Comparison of ENCODE assay signal across 20 cellular contexts in the genomic region with DNA sequence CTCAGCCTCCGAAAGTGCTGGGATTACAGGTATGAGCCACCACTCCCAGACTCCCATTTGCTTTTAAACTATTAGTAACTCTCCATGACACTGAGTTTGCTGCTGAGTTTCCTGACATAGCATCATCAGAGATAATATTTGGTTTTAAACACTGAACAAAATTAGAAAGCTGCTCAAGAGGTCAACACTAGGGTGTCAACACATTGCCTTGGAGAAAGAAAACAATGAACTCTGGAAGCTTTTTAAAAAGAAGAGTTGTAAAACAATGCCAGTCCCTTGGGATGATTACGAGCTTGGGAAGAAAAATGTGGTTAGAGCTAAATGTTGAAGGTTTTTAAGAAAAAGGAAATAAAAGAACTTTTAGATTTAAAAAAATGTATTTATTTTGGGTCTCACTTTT.
DNase-seq lines count a peak whose midpoint lies in the region; ATAC-seq, FAIRE-seq and TF ChIP-seq lines count a peak whose summit lies in the region.
"Had no signal": no experiment of that assay in that cellular context is flagged by ENCODE, and none has a peak within 500 bp of the region (broad histone marks: within the 10 kb centered on the region; RNA-seq: fewer than 3 reads in every experiment).

No MANE protein-coding gene starts in this region.

- H3K4me3 Mint-ChIP-seq in neural progenitor cell (no peak overlapping the region), GM23338 (no peak overlapping the region)
- H3K4me3 Mint-ChIP-seq: B cell; CD8-positive, alpha-beta memory T cell; H9 had no signal

- H3K27ac Mint-ChIP-seq in neural progenitor cell (no peak overlapping the region), GM23338 (no peak overlapping the region)
- H3K27ac Mint-ChIP-seq: B cell, H9 had no signal

- H3K9ac ChIP-seq in neural progenitor cell: no peak overlapping the region
- H3K9ac ChIP-seq: BLaER1 treated with 17β-estradiol and CSF1 and Interleukin-3, amounts not matched to agents 10 nM and 100 nM had no signal

- H3K4me2 ChIP-seq in neural progenitor cell (no peak overlapping the region), GM23338 (no peak overlapping the region)
- H3K4me2 ChIP-seq: BLaER1 treated with 17β-estradiol and CSF1 and Interleukin-3, amounts not matched to agents 10 nM and 100 nM had no signal

- 48 to 69% (median 50%) methylated on average over 2 of the region's 2 CpGs for WGBS in psoas muscle, 3 donors

- H3K9me3 ChIP-seq in neural progenitor cell (ENCODE audit: low read depth): no peaks in the 10 kb centered on the region
- H3K9me3 ChIP-seq in psoas muscle: no peaks in the 10 kb centered on the region

- peaks cover 5% of the 10 kb centered on the region; the same call in 1 of the 2 replicates for H3K9me2 ChIP-seq in GM23338 (ENCODE audit: insufficient read depth)

- H3K27me3 ChIP-seq in neural progenitor cell (no peaks in the 10 kb centered on the region), psoas muscle (ENCODE audit: insufficient read depth in 3 of 3, low read length in 2 of 3) (no peaks in the 10 kb centered on the region), GM23338 (ENCODE audit: insufficient read depth) (no peaks in the 10 kb centered on the region), dorsolateral prefrontal cortex (no peaks in the 10 kb centered on the region)
- H3K27me3 ChIP-seq: BLaER1 treated with 17β-estradiol and CSF1 and Interleukin-3, amounts not matched to agents 10 nM and 100 nM had no signal

- H3K27ac ChIP-seq in neural progenitor cell (peak overlapping the region; percentile 43), psoas muscle (no peak overlapping the region), GM23338 (ENCODE audit: low read depth) (no peak overlapping the region), dorsolateral prefrontal cortex (no peak overlapping the region)
- H3K27ac ChIP-seq: BLaER1 treated with 17β-estradiol and CSF1 and Interleukin-3, amounts not matched to agents 10 nM and 100 nM had no signal

- H3K27me3 Mint-ChIP-seq in neural progenitor cell (ENCODE audit: insufficient read depth, low read depth) (no peaks in the 10 kb centered on the region), GM23338 (ENCODE audit: insufficient read depth, low read depth, poor library complexity) (peaks cover 4% of the 10 kb centered on the region)
- H3K27me3 Mint-ChIP-seq: B cell; CD8-positive, alpha-beta memory T cell had no signal

- H4K20me1 ChIP-seq in neural progenitor cell (ENCODE audit: low read depth) (no peaks in the 10 kb centered on the region), GM23338 (replicated peaks; ENCODE audit: insufficient read depth) (no peaks in the 10 kb centered on the region)
- H4K20me1 ChIP-seq: BLaER1 treated with 17β-estradiol and CSF1 and Interleukin-3, amounts not matched to agents 10 nM and 100 nM had no signal

- H3K9me3 Mint-ChIP-seq in neural progenitor cell: peaks cover 12% of the 10 kb centered on the region
- H3K9me3 Mint-ChIP-seq in GM23338: peaks cover 22% of the 10 kb centered on the region
- H3K9me3 Mint-ChIP-seq: CD8-positive, alpha-beta memory T cell had no signal

- TF ChIP-seq CTCF in fibroblast of pulmonary artery (IDR thresholded peaks at IDR 0.05; ENCODE audit: low read length, missing control alignments): no peak
- TF ChIP-seq CTCF in neural progenitor cell (IDR thresholded peaks at IDR 0.05): no peak
- no peak for TF ChIP-seq CTCF in psoas muscle (IDR thresholded peaks at IDR 0.05)
- no peak for TF ChIP-seq CTCF in GM23338 (conservative IDR thresholded peaks at IDR 0.05; ENCODE audit: low read depth in 2 of 2)
- TF ChIP-seq CTCF in dorsolateral prefrontal cortex (IDR thresholded peaks at IDR 0.05 in 54 of 56, conservative IDR thresholded peaks at IDR 0.05 in 2 of 56; ENCODE audit: low read depth in 1 of 56, partially characterized antibody in 56 of 56): no peak

- peak; percentile 42 for DNase-seq in LHCN-M2 (ENCODE audit: low read depth)
- DNase-seq in fibroblast of pulmonary artery (ENCODE audit: low read depth): peak; percentile 11
- DNase-seq in neural progenitor cell (ENCODE audit: low spot score): no peak
- no peak for DNase-seq in psoas muscle
- DNase-seq in GM23338 (ENCODE audit: low spot score): no peak
- DNase-seq in dorsolateral prefrontal cortex: no peak
- no peak for DNase-seq in cerebellar cortex (ENCODE audit: low spot score)
- DNase-seq: CD8-positive, alpha-beta memory T cell; COR-L47; DMS 273 treated with DMSO at 0.1 percent for 48 hours; DMS53; DND-41; EL; H9 had no signal

- no peaks in the 10 kb centered on the region for H3K79me2 ChIP-seq in neural progenitor cell (ENCODE audit: low read depth)
- no peaks in the 10 kb centered on the region for H3K79me2 ChIP-seq in GM23338 (replicated peaks; ENCODE audit: insufficient read depth)

- H2AFZ ChIP-seq in neural progenitor cell (replicated peaks): no peak overlapping the region
- no peak overlapping the region for H2AFZ ChIP-seq in GM23338

- intact Hi-C loops in psoas muscle (cut with DNase I): no loop called here
- intact Hi-C loops in dorsolateral prefrontal cortex (cut with DNase I): no loop called here

- peaks cover 3% of the 10 kb centered on the region for H3K4me1 Mint-ChIP-seq in neural progenitor cell
- H3K4me1 Mint-ChIP-seq in GM23338: no peaks in the 10 kb centered on the region
- H3K4me1 Mint-ChIP-seq: B cell, H9 had no signal

- peaks cover 13% of the 10 kb centered on the region for H3K4me1 ChIP-seq in neural progenitor cell
- H3K4me1 ChIP-seq in psoas muscle: peaks cover 19% of the 10 kb centered on the region
- no peaks in the 10 kb centered on the region for H3K4me1 ChIP-seq in GM23338 (ENCODE audit: insufficient read depth)
- H3K4me1 ChIP-seq: BLaER1 treated with 17β-estradiol and CSF1 and Interleukin-3, amounts not matched to agents 10 nM and 100 nM had no signal

- no peak for ATAC-seq in psoas muscle
- no peak for ATAC-seq in GM23338
- ATAC-seq: GM12878, HepG2 had no signal

- H3F3A ChIP-seq in neural progenitor cell (ENCODE audit: low read depth): peaks cover 9% of the 10 kb centered on the region
- H3F3A ChIP-seq in GM23338 (replicated peaks; ENCODE audit: low read depth): no peaks in the 10 kb centered on the region

- H3K36me3 ChIP-seq in neural progenitor cell (peaks cover 3% of the 10 kb centered on the region), psoas muscle (ENCODE audit: insufficient read depth in 1 of 2, low read depth in 1 of 2) (peaks cover 4 to 39% of the 10 kb centered on the region in 2 donors), GM23338 (ENCODE audit: insufficient read depth) (0 out of 2 replicates have a peak, but pooled peaks cover 4% of the 10 kb centered on the region)

- H3K4me3 ChIP-seq in fibroblast of pulmonary artery (replicated peaks; ENCODE audit: low read depth, low read length) (no peak overlapping the region), neural progenitor cell (no peak overlapping the region), psoas muscle (no peak overlapping the region), GM23338 (no peak overlapping the region), dorsolateral prefrontal cortex (no peak overlapping the region)
- H3K4me3 ChIP-seq: BLaER1 treated with 17β-estradiol and CSF1 and Interleukin-3, amounts not matched to agents 10 nM and 100 nM; GM12878 had no signal

- peaks cover 23% of the 10 kb centered on the region for H3K36me3 Mint-ChIP-seq in neural progenitor cell
- peaks cover 14% of the 10 kb centered on the region for H3K36me3 Mint-ChIP-seq in GM23338 (ENCODE audit: low read depth)

- peak; percentile 83 for FAIRE-seq in endometrium (lab: Jason Lieb, UNC)
- FAIRE-seq: GM12878, H1, HepG2 had no signal

TF ChIP-seq in GM23338, 12 proteins besides CTCF, POLR2A, EP300 and RAD21 (continues in another document):
- TF ChIP-seq NANOG (IDR thresholded peaks at IDR 0.05; ENCODE audit: borderline replicate concordance): no peak
- no peak for TF ChIP-seq ZNF114 (CRISPR knock-in tag; IDR thresholded peaks at IDR 0.05)
- TF ChIP-seq, protein P1, sequence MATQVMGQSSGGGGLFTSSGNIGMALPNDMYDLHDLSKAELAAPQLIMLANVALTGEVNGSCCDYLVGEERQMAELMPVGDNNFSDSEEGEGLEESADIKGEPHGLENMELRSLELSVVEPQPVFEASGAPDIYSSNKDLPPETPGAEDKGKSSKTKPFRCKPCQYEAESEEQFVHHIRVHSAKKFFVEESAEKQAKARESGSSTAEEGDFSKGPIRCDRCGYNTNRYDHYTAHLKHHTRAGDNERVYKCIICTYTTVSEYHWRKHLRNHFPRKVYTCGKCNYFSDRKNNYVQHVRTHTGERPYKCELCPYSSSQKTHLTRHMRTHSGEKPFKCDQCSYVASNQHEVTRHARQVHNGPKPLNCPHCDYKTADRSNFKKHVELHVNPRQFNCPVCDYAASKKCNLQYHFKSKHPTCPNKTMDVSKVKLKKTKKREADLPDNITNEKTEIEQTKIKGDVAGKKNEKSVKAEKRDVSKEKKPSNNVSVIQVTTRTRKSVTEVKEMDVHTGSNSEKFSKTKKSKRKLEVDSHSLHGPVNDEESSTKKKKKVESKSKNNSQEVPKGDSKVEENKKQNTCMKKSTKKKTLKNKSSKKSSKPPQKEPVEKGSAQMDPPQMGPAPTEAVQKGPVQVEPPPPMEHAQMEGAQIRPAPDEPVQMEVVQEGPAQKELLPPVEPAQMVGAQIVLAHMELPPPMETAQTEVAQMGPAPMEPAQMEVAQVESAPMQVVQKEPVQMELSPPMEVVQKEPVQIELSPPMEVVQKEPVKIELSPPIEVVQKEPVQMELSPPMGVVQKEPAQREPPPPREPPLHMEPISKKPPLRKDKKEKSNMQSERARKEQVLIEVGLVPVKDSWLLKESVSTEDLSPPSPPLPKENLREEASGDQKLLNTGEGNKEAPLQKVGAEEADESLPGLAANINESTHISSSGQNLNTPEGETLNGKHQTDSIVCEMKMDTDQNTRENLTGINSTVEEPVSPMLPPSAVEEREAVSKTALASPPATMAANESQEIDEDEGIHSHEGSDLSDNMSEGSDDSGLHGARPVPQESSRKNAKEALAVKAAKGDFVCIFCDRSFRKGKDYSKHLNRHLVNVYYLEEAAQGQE (IDR thresholded peaks at IDR 0.05; ENCODE audit: unreplicated experiment): no peak
- no peak for TF ChIP-seq ZNF331 (CRISPR knock-in tag; IDR thresholded peaks at IDR 0.05; ENCODE audit: low read depth)

Comparison
In these comparisons a context has a peak if more than half of its experiments do, and no peak if none do; other contexts are left out.
1. DNase-seq: peak in LHCN-M2 (single experiment) and fibroblast of pulmonary artery (single experiment); none in neural progenitor cell (single experiment), psoas muscle (0 of 2), GM23338 (single experiment), dorsolateral prefrontal cortex (0 of 10) and cerebellar cortex (single experiment).